In the genomic region with DNA sequence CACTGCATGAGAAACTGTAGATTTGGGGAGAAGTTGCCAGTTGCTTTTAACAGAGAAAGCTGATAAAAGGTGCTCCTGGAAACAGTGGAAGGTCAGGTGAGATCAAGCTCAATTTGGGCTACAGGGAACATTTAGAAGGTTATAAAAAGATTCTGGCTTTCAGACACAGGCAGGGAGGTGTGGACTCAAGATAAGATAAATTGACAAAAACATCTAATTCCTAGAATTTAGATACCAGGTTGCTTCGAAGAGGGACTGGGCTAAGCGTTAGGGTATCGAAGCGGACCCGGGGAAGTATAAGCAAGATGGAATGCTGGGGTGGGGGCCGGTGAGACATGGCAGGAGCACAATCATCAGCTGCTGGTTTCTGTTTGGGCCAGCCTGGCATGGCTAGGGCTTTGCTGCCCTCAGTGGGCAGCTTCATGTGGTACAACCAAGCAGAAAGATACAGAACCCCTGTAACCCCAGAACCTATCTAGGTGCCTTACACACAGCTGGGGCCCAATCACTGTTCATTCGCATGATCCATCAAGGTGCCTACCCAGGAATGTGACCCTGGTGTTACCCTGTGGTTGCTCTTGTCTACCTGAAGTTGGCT, we compare ENCODE assay signal across 24 cellular contexts. TPM values are rescaled to one million over a fixed set of nuclear protein-coding genes. Genes with fewer than 3 reads are reported as not detected.
DNase-seq lines count a peak whose midpoint lies in the region; ATAC-seq and TF ChIP-seq lines count a peak whose summit lies in the region.
"Had no signal": no experiment of that assay in that cellular context is flagged by ENCODE, and none has a peak within 500 bp of the region (broad histone marks: within the 10 kb centered on the region; RNA-seq: fewer than 3 reads in every experiment).

No MANE protein-coding gene starts in this region.

- peaks cover 6% of the 10 kb centered on the region for H3K27me3 Mint-ChIP-seq in neural progenitor cell (ENCODE audit: insufficient read depth, low read depth)
- H3K27me3 Mint-ChIP-seq: activated naive CD8-positive, alpha-beta T cell treated with anti-CD3 and anti-CD28 coated beads, Interleukin-2, amount 50 U/mL, for 24 hours; CD8-positive, alpha-beta memory T cell; stimulated activated naive CD8-positive, alpha-beta T cell treated with anti-CD3 and anti-CD28 coated beads, Interleukin-15, Interleukin-2, amounts not matched to agents 100 ng/mL and 50 ng/mL, for 24 hours had no signal

- intact Hi-C loops in HCT116 (cut with micrococcal nuclease), result no loop called here

- ATAC-seq in HCT116, result no peak
- ATAC-seq: activated naive CD8-positive, alpha-beta T cell treated with anti-CD3 and anti-CD28 coated beads, Interleukin-2, amount 50 U/mL, for 24 hours had no signal

- TF ChIP-seq CTCF in AG09309 (IDR thresholded peaks at IDR 0.05; ENCODE audit: control insufficient read depth, insufficient read depth, low read depth, low read length, missing control alignments) (peak; percentile 23), HCT116 (IDR thresholded peaks at IDR 0.05 in 2 of 3, conservative IDR thresholded peaks at IDR 0.05 in 1 of 3; ENCODE audit: borderline replicate concordance in 1 of 3, insufficient read depth in 1 of 3, low read depth in 2 of 3, low read length in 2 of 3) (no peak), neural progenitor cell (IDR thresholded peaks at IDR 0.05) (peak; percentile 9), MM.1S (IDR thresholded peaks at IDR 0.05; ENCODE audit: low read length) (no peak)

- no peak for TF ChIP-seq POLR2A in HCT116 (IDR thresholded peaks at IDR 0.05; ENCODE audit: borderline replicate concordance, extremely low read depth, insufficient read depth, insufficient read length)

- no peaks in the 10 kb centered on the region for H3K9me3 Mint-ChIP-seq in neural progenitor cell
- H3K9me3 Mint-ChIP-seq: activated naive CD8-positive, alpha-beta T cell treated with anti-CD3 and anti-CD28 coated beads, Interleukin-2, amount 50 U/mL, for 24 hours; activated T-helper 2 cell treated with anti-CD3 and anti-CD28 coated beads, Interferon-gamma antibody, Interleukin-2, Interleukin-4, amounts not matched to agents 10 μg/mL and 5 μg/mL and 100 μg/mL, durations not matched to agents 14 hours and 24 hours and 36 hours; CD8-positive, alpha-beta memory T cell; stimulated activated naive CD8-positive, alpha-beta T cell treated with anti-CD3 and anti-CD28 coated beads, Interleukin-15, Interleukin-2, amounts not matched to agents 100 ng/mL and 50 ng/mL, for 24 hours had no signal

- H3K27me3 ChIP-seq in HCT116 (ENCODE audit: insufficient read depth, low read length), result no peaks in the 10 kb centered on the region
- H3K27me3 ChIP-seq in neural progenitor cell, result no peaks in the 10 kb centered on the region
- no peaks in the 10 kb centered on the region for H3K27me3 ChIP-seq in MM.1S (replicated peaks; ENCODE audit: insufficient read depth, low read length)
- H3K27me3 ChIP-seq: MG63 had no signal

- H3K36me3 ChIP-seq in HCT116 (ENCODE audit: control insufficient read depth in 1 of 2, insufficient read depth in 2 of 2, low read length in 2 of 2) (peaks cover 2 to 12% of the 10 kb centered on the region in 2 experiments; a peak in 2 of 4 replicates), neural progenitor cell (no peaks in the 10 kb centered on the region), MM.1S (replicated peaks; ENCODE audit: insufficient read depth, low read length) (no peaks in the 10 kb centered on the region)
- H3K36me3 ChIP-seq: HAP-1, MG63 had no signal

- TF ChIP-seq RAD21 in HCT116 (IDR thresholded peaks at IDR 0.05; ENCODE audit: low read depth), result peak; percentile 15; the same call in 1 of the 2 replicates

- CTCF ChIA-PET in HCT116 (lab: Charles Lee), result no interaction called here

- H3K4me3 ChIP-seq in AG09309 (ENCODE audit: control insufficient read depth, low read depth, low read length) (no peak overlapping the region), HCT116 (replicated peaks in 1 of 2; ENCODE audit: low read depth in 1 of 2, low read length in 2 of 2) (no peak overlapping the region), neural progenitor cell (no peak overlapping the region), MM.1S (ENCODE audit: low read length) (no peak overlapping the region)
- H3K4me3 ChIP-seq: HAP-1, MG63 had no signal

- H3F3A ChIP-seq in neural progenitor cell (ENCODE audit: low read depth) (no peaks in the 10 kb centered on the region), MM.1S (ENCODE audit: insufficient read depth, low read length) (no peaks in the 10 kb centered on the region)

- H3K27ac ChIP-seq in HCT116 (ENCODE audit: low read depth, low read length) (no peak overlapping the region), caudate nucleus (ENCODE audit: low read depth, low read length) (peak overlapping the region; percentile 94), neural progenitor cell (no peak overlapping the region), MM.1S (ENCODE audit: low read length) (no peak overlapping the region)
- H3K27ac ChIP-seq: epithelial cell of prostate, RWPE1 had no signal

- no TSS peak for BruUV-seq in HCT116 (replicated peaks; lab: Mats Ljungman, UMichigan)

- H3K9ac ChIP-seq in HCT116 (ENCODE audit: low read length), result no peak overlapping the region
- H3K9ac ChIP-seq in neural progenitor cell, result no peak overlapping the region
- no peak overlapping the region for H3K9ac ChIP-seq in MM.1S (ENCODE audit: low read length)

- H3K79me2 ChIP-seq in HCT116 (ENCODE audit: insufficient read depth, low read length) (no peaks in the 10 kb centered on the region), neural progenitor cell (ENCODE audit: low read depth) (no peaks in the 10 kb centered on the region), MM.1S (ENCODE audit: low read length) (no peaks in the 10 kb centered on the region)

- no peak overlapping the region for H2AFZ ChIP-seq in HCT116 (ENCODE audit: low read depth, low read length, poor library complexity, severe bottlenecking)
- H2AFZ ChIP-seq in neural progenitor cell (replicated peaks), result no peak overlapping the region
- no peak overlapping the region for H2AFZ ChIP-seq in MM.1S (ENCODE audit: low read length)

- H3K4me2 ChIP-seq in HCT116 (ENCODE audit: low read length) (no peak overlapping the region), neural progenitor cell (no peak overlapping the region), MM.1S (ENCODE audit: low read depth, low read length) (no peak overlapping the region)

- H3K36me3 Mint-ChIP-seq in neural progenitor cell, result no peaks in the 10 kb centered on the region

- no peaks in the 10 kb centered on the region for H3K4me1 ChIP-seq in HCT116 (ENCODE audit: control insufficient read depth in 1 of 2, insufficient read depth in 2 of 2, low read length in 2 of 2)
- peaks cover 4% of the 10 kb centered on the region for H3K4me1 ChIP-seq in neural progenitor cell
- H3K4me1 ChIP-seq in MM.1S (ENCODE audit: low read length), result no peaks in the 10 kb centered on the region
- H3K4me1 ChIP-seq: HAP-1 had no signal

- H3K27ac Mint-ChIP-seq in neural progenitor cell, result no peak overlapping the region
- H3K27ac Mint-ChIP-seq: activated naive CD8-positive, alpha-beta T cell treated with anti-CD3 and anti-CD28 coated beads, Interleukin-2, amount 50 U/mL, for 24 hours; activated T-helper 2 cell treated with anti-CD3 and anti-CD28 coated beads, Interferon-gamma antibody, Interleukin-2, Interleukin-4, amounts not matched to agents 10 μg/mL and 5 μg/mL and 100 μg/mL, durations not matched to agents 14 hours and 24 hours and 36 hours; stimulated activated naive CD8-positive, alpha-beta T cell treated with anti-CD3 and anti-CD28 coated beads, Interleukin-15, Interleukin-2, amounts not matched to agents 100 ng/mL and 50 ng/mL, for 24 hours had no signal

- H4K20me1 ChIP-seq in HCT116 (ENCODE audit: insufficient read depth) (no peaks in the 10 kb centered on the region), neural progenitor cell (ENCODE audit: low read depth) (no peaks in the 10 kb centered on the region), MM.1S (ENCODE audit: insufficient read depth, low read length) (no peaks in the 10 kb centered on the region)

- POLR2A ChIA-PET in HCT116 (lab: Charles Lee), result interaction anchor here (1.0 kb wide), 1 partner anchor 10 kb away, joined by 3 read pairs; no protein-coding TSS in a partner anchor

- H3K9me3 ChIP-seq in HCT116 (ENCODE audit: control insufficient read depth in 1 of 2, insufficient read depth in 1 of 2, low read depth in 1 of 2, low read length in 2 of 2) (no peaks in the 10 kb centered on the region), neural progenitor cell (ENCODE audit: low read depth) (no peaks in the 10 kb centered on the region), MM.1S (replicated peaks; ENCODE audit: insufficient read depth, low read length) (no peaks in the 10 kb centered on the region)
- H3K9me3 ChIP-seq: HAP-1, MG63 had no signal

- H3K4me3 Mint-ChIP-seq in neural progenitor cell, result no peak overlapping the region
- H3K4me3 Mint-ChIP-seq: activated naive CD8-positive, alpha-beta T cell treated with anti-CD3 and anti-CD28 coated beads, Interleukin-2, amount 50 U/mL, for 24 hours; CD8-positive, alpha-beta memory T cell; stimulated activated naive CD8-positive, alpha-beta T cell treated with anti-CD3 and anti-CD28 coated beads, Interleukin-15, Interleukin-2, amounts not matched to agents 100 ng/mL and 50 ng/mL, for 24 hours had no signal

- RAD21 ChIA-PET in HCT116 (lab: Charles Lee; ENCODE audit: low non-redundant PET in 1 of 2, low total read pairs in 2 of 2, uncharacterized antibody in 2 of 2, unreplicated experiment in 2 of 2), result no interaction called here

- no peaks in the 10 kb centered on the region for H3K4me1 Mint-ChIP-seq in neural progenitor cell

- H3K9me2 ChIP-seq in HCT116 (ENCODE audit: insufficient read depth), result no peaks in the 10 kb centered on the region
- no peaks in the 10 kb centered on the region for H3K9me2 ChIP-seq in MM.1S (replicated peaks; ENCODE audit: insufficient read depth, low read length)

- DNase-seq in AG09309 (ENCODE audit: low read depth) (no peak), HCT116 (ENCODE audit: low read depth, low spot score) (no peak), caudate nucleus (lab: John Stamatoyannopoulos, UW) (peak in 3 of 61 donors; percentile 10 to 72 (median 10)), neural progenitor cell (ENCODE audit: low spot score) (no peak), Kasumi-1 (lab: John Stamatoyannopoulos, UW) (no peak), NCI-H1048 (lab: John Stamatoyannopoulos, UW) (no peak), MM.1S (no peak), NOMO-1 treated with DMSO at 0.1 percent for 48 hours (lab: John Stamatoyannopoulos, UW; ENCODE audit: unreplicated experiment) (no peak)
- DNase-seq: activated CD4-positive, alpha-beta T cell treated with anti-CD3 and anti-CD28 coated beads for 4 hours; activated naive CD8-positive, alpha-beta T cell treated with anti-CD3 and anti-CD28 coated beads, Interleukin-2, amount 50 U/mL, for 24 hours; CD8-positive, alpha-beta memory T cell; MG63; NCI-H146; NCI-H524 treated with DMSO at 0.1 percent for 48 hours; trophoblast cell had no signal

RNA-seq across cellular contexts. Expression of a gene that starts 15.0 kb away (rescaled TPM):
- total RNA-seq in HCT116 (2021; ENCODE audit: unreplicated experiment), result not detected
- polyA plus RNA-seq in HCT116 (2012), result not detected in 2 replicates
- not detected in 2 replicates for total RNA-seq in neural progenitor cell (ENCODE audit: low replicate concordance)
- total RNA-seq: activated T-helper 2 cell treated with anti-CD3 and anti-CD28 coated beads, Interferon-gamma antibody, Interleukin-2, Interleukin-4, amounts not matched to agents 10 μg/mL and 5 μg/mL and 100 μg/mL, durations not matched to agents 14 hours and 24 hours and 36 hours; cardiac septum; CD8-positive, alpha-beta memory T cell; Daoy; lung microvascular endothelial cell; skeletal muscle tissue had no signal

RNA-seq across cellular contexts. Expression of a gene that starts 29.7 kb away (rescaled TPM):
- total RNA-seq in HCT116 (2021; ENCODE audit: unreplicated experiment), result 16.4 TPM
- 8.8 and 11.0 TPM in 2 replicates for polyA plus RNA-seq in HCT116 (2012)
- 1.5 TPM in 1 of 2 replicates, not detected in the other for total RNA-seq in neural progenitor cell (ENCODE audit: low replicate concordance)

RNA-seq across cellular contexts. Expression of a gene that starts 37.5 kb away (rescaled TPM):
- total RNA-seq in HCT116 (2021; ENCODE audit: unreplicated experiment) (0.22 TPM), neural progenitor cell (ENCODE audit: low replicate concordance) (0.52 TPM in 1 of 2 replicates, not detected in the other)
- polyA plus RNA-seq in HCT116 (2012), result not detected in 2 replicates
- total RNA-seq: Daoy, lung microvascular endothelial cell had no signal

Comparison
In these comparisons a context has a peak if more than half of its experiments do, and no peak if none do; other contexts are left out.
1. CTCF ChIP-seq: peak in AG09309 (single experiment) and neural progenitor cell (single experiment); none in HCT116 (0 of 3) and MM.1S (single experiment).